14 cellular contexts compared by ENCODE assay signal in the genomic region with DNA sequence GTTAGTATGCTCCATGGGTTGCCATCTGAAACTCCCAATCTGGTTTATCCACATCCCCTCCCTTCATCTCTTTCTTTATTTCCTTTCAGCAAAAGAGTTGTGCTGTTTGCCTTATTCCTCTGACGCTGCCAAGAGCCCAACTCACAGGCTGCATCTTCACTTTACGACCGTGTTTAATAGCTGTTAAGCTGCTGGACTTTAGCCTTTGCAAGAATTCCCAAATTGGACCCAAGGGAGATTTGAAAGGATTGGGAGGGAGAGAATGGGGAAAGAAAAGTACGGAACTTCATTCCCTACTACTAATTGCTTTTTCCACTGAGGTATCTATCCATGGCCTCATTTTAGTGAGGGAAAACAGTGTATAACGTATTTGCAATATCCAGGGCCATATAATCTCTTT.
"Had no signal": no experiment of that assay in that cellular context is flagged by ENCODE, and none has a peak within 500 bp of the region (broad histone marks: within the 10 kb centered on the region; RNA-seq: fewer than 3 reads in every experiment).

No MANE protein-coding gene starts in this region.

- H3K9me3 ChIP-seq: breast epithelium, lower lobe of right lung, ovary, thyroid gland had no signal

- H3K4me3 ChIP-seq: breast epithelium, lower lobe of right lung, ovary, thyroid gland had no signal

- H3K27me3 ChIP-seq: breast epithelium, thyroid gland had no signal

- H3K4me1 ChIP-seq: breast epithelium, lower lobe of right lung had no signal

- H3K36me3 ChIP-seq: breast epithelium, lower lobe of right lung, ovary, thyroid gland had no signal

- H3K27ac ChIP-seq: breast epithelium, lower lobe of right lung, ovary, thyroid gland had no signal

- DNase-seq: activated naive CD4-positive, alpha-beta T cell; activated naive CD8-positive, alpha-beta T cell treated with anti-CD3 and anti-CD28 coated beads, Interleukin-2, amount 50 U/mL, for 24 hours; activated T-cell treated with anti-CD3 and anti-CD28 coated beads for 4 hours; aorta; cerebellar nuclear complex; effector CD8-positive, alpha-beta T cell; foreskin fibroblast; lower lobe of right lung; stimulated activated CD4-positive, alpha-beta T cell treated with anti-CD3 and anti-CD28 coated beads, Interleukin-12 subunit alpha, Interleukin-12 subunit beta, amount 100 ng/mL, for 4 hours; stimulated activated CD4-positive, alpha-beta T cell treated with anti-CD3 and anti-CD28 coated beads, Interleukin-2, amount 100 ng/mL, for 24 hours; thyroid gland had no signal

- ATAC-seq: activated CD4-positive, CD25-positive, alpha-beta regulatory T cell treated with anti-CD3 and anti-CD28 coated beads, Interleukin-2, amount 50 U/mL, for 24 hours; activated naive CD8-positive, alpha-beta T cell treated with anti-CD3 and anti-CD28 coated beads, Interleukin-2, amount 50 U/mL, for 24 hours; lower lobe of right lung had no signal
